Comparison of ENCODE assay signal across 23 cellular contexts in the genomic region with DNA sequence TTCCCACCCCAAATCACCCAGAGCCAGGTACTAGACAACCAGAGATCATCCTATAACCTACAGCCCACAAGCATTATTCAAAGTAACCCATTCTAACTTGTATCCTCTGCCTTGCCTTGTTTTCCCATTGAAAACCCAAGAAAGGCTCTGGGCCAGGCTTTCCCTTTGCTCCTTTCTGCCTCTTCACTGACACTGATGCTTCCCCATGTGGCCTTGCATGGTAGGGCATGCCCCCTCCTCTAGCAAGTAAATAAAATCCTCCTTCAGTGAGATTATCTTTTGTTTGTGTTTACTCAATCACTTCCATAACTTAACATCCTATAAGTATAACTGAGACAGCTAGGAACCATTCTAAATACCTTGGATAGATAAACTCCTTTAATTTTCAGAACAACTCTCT.
A peak's percentile ranks its signal among the peaks of the same experiment; 100 is the strongest.
DNase-seq lines count a peak whose midpoint lies in the region; ATAC-seq, FAIRE-seq and TF ChIP-seq lines count a peak whose summit lies in the region.
"Had no signal": no experiment of that assay in that cellular context is flagged by ENCODE, and none has a peak within 500 bp of the region (broad histone marks: within the 10 kb centered on the region; RNA-seq: fewer than 3 reads in every experiment).

No MANE protein-coding gene starts in this region.

- H3K27ac ChIP-seq in DND-41 (ENCODE audit: low read length) (no peak overlapping the region), H9 (ENCODE audit: insufficient read length, low read depth, low read length) (no peak overlapping the region), endodermal cell (ENCODE audit: low read depth, low read length) (no peak overlapping the region)
- H3K27ac ChIP-seq: BLaER1 had no signal

- H3K4me1 ChIP-seq in DND-41 (ENCODE audit: insufficient read depth, low read length): no peaks in the 10 kb centered on the region
- H3K4me1 ChIP-seq in H9 (ENCODE audit: insufficient read depth, low read length): no peaks in the 10 kb centered on the region
- H3K4me1 ChIP-seq in endodermal cell (ENCODE audit: control insufficient read depth, insufficient read depth, low read length): peaks cover 5% of the 10 kb centered on the region
- H3K4me1 ChIP-seq: BLaER1, HAP-1 had no signal

- H2BK15ac ChIP-seq in H9 (ENCODE audit: low read depth, low read length): no peak overlapping the region

- TF ChIP-seq POLR2A in GM12892 (IDR thresholded peaks at IDR 0.05; ENCODE audit: low read depth, low read length): no peak

- H3K4me1 Mint-ChIP-seq in H9: no peaks in the 10 kb centered on the region
- H3K4me1 Mint-ChIP-seq in endodermal cell: peaks cover 13% of the 10 kb centered on the region
- no peaks in the 10 kb centered on the region for H3K4me1 Mint-ChIP-seq in nephron progenitor cell
- no peaks in the 10 kb centered on the region for H3K4me1 Mint-ChIP-seq in activated T-cell treated with anti-CD3 and anti-CD28 coated beads, Interleukin-2, amount 50 U/mL, for 72 hours (ENCODE audit: low read depth)

- H3K23me2 ChIP-seq in H9 (ENCODE audit: insufficient read length, low read depth, low read length, poor library complexity, severe bottlenecking): no peaks in the 10 kb centered on the region

- peaks cover 3% of the 10 kb centered on the region; the same call in 1 of the 2 replicates for H3K27me3 Mint-ChIP-seq in H9 (ENCODE audit: low read depth)
- peaks cover 4% of the 10 kb centered on the region for H3K27me3 Mint-ChIP-seq in endodermal cell (ENCODE audit: insufficient read depth)
- H3K27me3 Mint-ChIP-seq in nephron progenitor cell (ENCODE audit: low read depth, poor library complexity): peaks cover 12% of the 10 kb centered on the region
- no peaks in the 10 kb centered on the region for H3K27me3 Mint-ChIP-seq in activated T-cell treated with anti-CD3 and anti-CD28 coated beads, Interleukin-2, amount 50 U/mL, for 72 hours (ENCODE audit: low read depth)

- H3K36me3 Mint-ChIP-seq in H9 (ENCODE audit: insufficient read depth in 1 of 3, low read depth in 3 of 3) (no peaks in the 10 kb centered on the region), endodermal cell (ENCODE audit: low read depth) (no peaks in the 10 kb centered on the region), nephron progenitor cell (ENCODE audit: low read depth) (no peaks in the 10 kb centered on the region)
- no peaks in the 10 kb centered on the region for H3K36me3 Mint-ChIP-seq in activated T-cell treated with anti-CD3 and anti-CD28 coated beads, Interleukin-2, amount 50 U/mL, for 72 hours (ENCODE audit: insufficient read depth in 2 of 2)

- no peak overlapping the region for H3K23ac ChIP-seq in H9 (ENCODE audit: insufficient read length, low read depth, low read length)

- H3K18ac ChIP-seq in H9 (ENCODE audit: insufficient read length, low read depth, low read length): no peak overlapping the region

- ATAC-seq in DND-41 (ENCODE audit: insufficient read depth, low read depth) (no peak), GM21381 (IDR thresholded peaks at IDR 0.05; ENCODE audit: unreplicated experiment) (no peak)
- ATAC-seq in activated T-cell treated with anti-CD3 and anti-CD28 coated beads, Interleukin-2, amount 50 U/mL, for 72 hours (replicated peaks in 1 of 2): no peak
- ATAC-seq: GM12878, PC-3 had no signal

- H3K4ac ChIP-seq in H9 (ENCODE audit: low read depth, low read length): no peak overlapping the region

- FAIRE-seq in GM12892 (lab: Jason Lieb, UNC): no peak
- FAIRE-seq: GM12878, GM19239, HTR-8/SVneo had no signal

- no peak overlapping the region for H3K27ac Mint-ChIP-seq in H9
- H3K27ac Mint-ChIP-seq in endodermal cell: no peak overlapping the region
- no peak overlapping the region for H3K27ac Mint-ChIP-seq in nephron progenitor cell
- no peak overlapping the region for H3K27ac Mint-ChIP-seq in activated T-cell treated with anti-CD3 and anti-CD28 coated beads, Interleukin-2, amount 50 U/mL, for 72 hours
- H3K27ac Mint-ChIP-seq: CD4-positive, alpha-beta T cell had no signal

- TF ChIP-seq CTCF in DND-41 (IDR thresholded peaks at IDR 0.05; ENCODE audit: borderline replicate concordance, extremely low read depth, low read length, poor library complexity, severe bottlenecking): peak; percentile 10
- TF ChIP-seq CTCF in H9 (conservative IDR thresholded peaks at IDR 0.05): peak; percentile 61
- TF ChIP-seq CTCF in endodermal cell (conservative IDR thresholded peaks at IDR 0.05): peak; percentile 70
- peak; percentile 12 for TF ChIP-seq CTCF in nephron progenitor cell (IDR thresholded peaks at IDR 0.05)

- no peak overlapping the region for H2BK20ac ChIP-seq in H9 (ENCODE audit: low read depth, low read length, poor library complexity, severe bottlenecking)

- no peak overlapping the region for H4K5ac ChIP-seq in H9 (ENCODE audit: insufficient read length, low read depth, low read length)

- no peak overlapping the region for H2BK12ac ChIP-seq in H9 (ENCODE audit: insufficient read length, low read depth, low read length)

- H3K4me3 ChIP-seq in DND-41 (ENCODE audit: low read depth in 1 of 2, low read length in 2 of 2) (no peak overlapping the region), endodermal cell (ENCODE audit: low read length) (no peak overlapping the region)
- H3K4me3 ChIP-seq: BLaER1, GM12878, HAP-1 had no signal

- H3K4me2 ChIP-seq in DND-41 (ENCODE audit: insufficient read depth, low read length) (no peak overlapping the region), H9 (ENCODE audit: insufficient read depth, insufficient read length, low read length) (no peak overlapping the region)
- H3K4me2 ChIP-seq: BLaER1, SK-N-SH had no signal

- H3T11ph ChIP-seq in H9 (ENCODE audit: low read length): no peak overlapping the region

- H3K79me1 ChIP-seq in H9 (ENCODE audit: insufficient read depth, low read depth, low read length, poor library complexity, severe bottlenecking): no peaks in the 10 kb centered on the region

- H2BK5ac ChIP-seq in H9 (ENCODE audit: insufficient read length, low read length): no peak overlapping the region

- no peaks in the 10 kb centered on the region for H3K36me3 ChIP-seq in DND-41 (ENCODE audit: insufficient read depth, low read length)
- no peaks in the 10 kb centered on the region for H3K36me3 ChIP-seq in endodermal cell (ENCODE audit: control insufficient read depth, insufficient read depth, low read length)
- H3K36me3 ChIP-seq: BLaER1, HAP-1 had no signal

- H2AFZ ChIP-seq in DND-41 (ENCODE audit: low read depth, low read length): no peak overlapping the region; the same call in 1 of the 2 replicates
- no peak overlapping the region for H2AFZ ChIP-seq in H9 (ENCODE audit: low read length)

- H3K4me3 Mint-ChIP-seq in H9 (no peak overlapping the region; a peak in 1 of 5 replicates), endodermal cell (no peak overlapping the region), nephron progenitor cell (no peak overlapping the region)
- H3K4me3 Mint-ChIP-seq in activated T-cell treated with anti-CD3 and anti-CD28 coated beads, Interleukin-2, amount 50 U/mL, for 72 hours: no peak overlapping the region
- H3K4me3 Mint-ChIP-seq: CD4-positive, alpha-beta T cell had no signal

- no peak overlapping the region for H3K14ac ChIP-seq in H9 (ENCODE audit: insufficient read depth, low read length)

- H3K27me3 ChIP-seq in DND-41 (ENCODE audit: insufficient read depth, low read length, poor library complexity): no peaks in the 10 kb centered on the region
- no peaks in the 10 kb centered on the region for H3K27me3 ChIP-seq in H9 (ENCODE audit: insufficient read depth, low read length)
- no peaks in the 10 kb centered on the region for H3K27me3 ChIP-seq in endodermal cell (ENCODE audit: control insufficient read depth, insufficient read depth, low read length, poor library complexity, severe bottlenecking)
- H3K27me3 ChIP-seq: BLaER1 had no signal

- H3K9me3 Mint-ChIP-seq in H9 (no peaks in the 10 kb centered on the region), endodermal cell (no peaks in the 10 kb centered on the region), nephron progenitor cell (no peaks in the 10 kb centered on the region)
- no peaks in the 10 kb centered on the region for H3K9me3 Mint-ChIP-seq in activated T-cell treated with anti-CD3 and anti-CD28 coated beads, Interleukin-2, amount 50 U/mL, for 72 hours
- H3K9me3 Mint-ChIP-seq: CD4-positive, alpha-beta T cell had no signal

- H3K9ac ChIP-seq in DND-41 (ENCODE audit: low read depth, low read length) (no peak overlapping the region), H9 (ENCODE audit: extremely low read depth, insufficient read length, low read length) (no peak overlapping the region), endodermal cell (ENCODE audit: extremely low read depth, low read length, poor library complexity, severe bottlenecking) (no peak overlapping the region)
- H3K9ac ChIP-seq: BLaER1, SK-N-SH had no signal

- no peak overlapping the region for H4K8ac ChIP-seq in H9 (replicated peaks; ENCODE audit: insufficient read length, low read depth, low read length)

- no peaks in the 10 kb centered on the region for H3K9me3 ChIP-seq in DND-41 (ENCODE audit: insufficient read depth, low read length, severe bottlenecking)
- H3K9me3 ChIP-seq in H9 (ENCODE audit: control insufficient read depth, low read depth, low read length): no peaks in the 10 kb centered on the region
- no peaks in the 10 kb centered on the region for H3K9me3 ChIP-seq in endodermal cell (ENCODE audit: control insufficient read depth, low read length)
- H3K9me3 ChIP-seq: BLaER1, HAP-1, SK-N-SH had no signal

- DNase-seq in DND-41 (no peak), H9 (peak; percentile 43), endodermal cell (peak; percentile 59), nephron progenitor cell (no peak), GM12892 (ENCODE audit: insufficient read length) (no peak)
- DNase-seq in activated T-cell treated with anti-CD3 and anti-CD28 coated beads, Interleukin-2, amount 50 U/mL, for 72 hours: no peak
- DNase-seq: CD4-positive, alpha-beta T cell; KBM-7; MM.1S; NCI-H2029 treated with DMSO at 0.1 percent for 48 hours; NCI-H446 treated with DMSO at 0.1 percent for 48 hours; NCI-H526; NCI-H82; NK-92 treated with Interleukin-12 subunit alpha and Interleukin-12 subunit beta, amount 100 ng/mL, for 24 hours; PC-3; SK-N-SH; SW 1271 had no signal

- H3K56ac ChIP-seq in H9 (ENCODE audit: insufficient read length, low read depth, low read length): no peak overlapping the region

- no peak overlapping the region for H2AK5ac ChIP-seq in H9 (ENCODE audit: insufficient read length, low read length)

- no peak overlapping the region for H2BK120ac ChIP-seq in H9 (ENCODE audit: low read depth, low read length, poor library complexity, severe bottlenecking)

- H3K79me2 ChIP-seq in DND-41 (ENCODE audit: insufficient read depth, low read length) (no peaks in the 10 kb centered on the region), H9 (ENCODE audit: insufficient read depth, low read length) (no peaks in the 10 kb centered on the region)

- H4K20me1 ChIP-seq in DND-41 (ENCODE audit: insufficient read depth, low read length) (no peaks in the 10 kb centered on the region), H9 (ENCODE audit: control insufficient read depth, insufficient read depth, insufficient read length) (no peaks in the 10 kb centered on the region)
- H4K20me1 ChIP-seq: BLaER1 had no signal

- no peak overlapping the region for H4K91ac ChIP-seq in H9 (ENCODE audit: insufficient read length, low read depth, low read length)

Comparison
In these comparisons a context has a peak if more than half of its experiments do, and no peak if none do; other contexts are left out.
1. DNase-seq: peak in H9 (single experiment) and endodermal cell (single experiment); none in DND-41 (single experiment), nephron progenitor cell (single experiment), GM12892 (single experiment) and activated T-cell treated with anti-CD3 and anti-CD28 coated beads, Interleukin-2, amount 50 U/mL, for 72 hours (0 of 2).
2. CTCF ChIP-seq: peak in every context shown above with its lines; median percentile 70 in endodermal cell; 61 in H9; 12 in nephron progenitor cell; 10 in DND-41.